Comparison of ENCODE assay signal across 21 cellular contexts in genomic region chr6:12356431-12356830, GRCh38.
"Had no signal": no experiment of that assay in that cellular context is flagged by ENCODE, and none has a peak within 500 bp of the region (broad histone marks: within the 10 kb centered on the region; RNA-seq: fewer than 3 reads in every experiment).

No MANE protein-coding gene starts in this region.

- ATAC-seq: activated CD8-positive, alpha-beta T cell treated with anti-CD3 and anti-CD28 coated beads for 36 hours; activated naive CD4-positive, alpha-beta T cell treated with anti-CD3 and anti-CD28 coated beads, Interleukin-2, amount 50 U/mL, for 72 hours; activated T-cell treated with anti-CD3 and anti-CD28 coated beads, Interleukin-2, amount 50 U/mL, for 4 hours; gastrocnemius medialis; left ventricle myocardium superior; naive thymus-derived CD4-positive, alpha-beta T cell; right lobe of liver; upper lobe of right lung had no signal

- DNase-seq: activated B cell treated with CpG ODN at 0.5 μM for 24 hours; activated CD4-positive, alpha-beta T cell treated with anti-CD3 and anti-CD28 coated beads, Interleukin-2, amount 50 U/mL, for 1 hour; activated CD8-positive, alpha-beta T cell treated with anti-CD3 and anti-CD28 coated beads for 36 hours; activated naive CD4-positive, alpha-beta T cell; activated T-cell treated with anti-CD3 and anti-CD28 coated beads, Interleukin-2, amount 50 U/mL, for 4 hours; central memory CD4-positive, alpha-beta T cell; endodermal cell; gastrocnemius medialis; glutamatergic neuron; left ventricle myocardium superior; naive thymus-derived CD4-positive, alpha-beta T cell; ovary; right lobe of liver; stimulated activated CD4-positive, alpha-beta T cell treated with anti-CD3 and anti-CD28 coated beads, Interleukin-4, amount 100 ng/mL, for 4 hours; stimulated activated CD8-positive, alpha-beta memory T cell treated with anti-CD3 and anti-CD28 coated beads, Interleukin-4, amount 100 ng/mL, for 48 hours; stomach; thyroid gland; upper lobe of right lung had no signal

- H3K4me1 ChIP-seq: breast epithelium, gastrocnemius medialis had no signal

- H3K9me3 ChIP-seq: gastrocnemius medialis, right lobe of liver, thyroid gland had no signal

- H3K27me3 ChIP-seq: breast epithelium, esophagus muscularis mucosa, gastrocnemius medialis, ovary, right lobe of liver, stomach, thyroid gland, upper lobe of right lung had no signal

- H3K4me3 ChIP-seq: breast epithelium, esophagus muscularis mucosa, gastrocnemius medialis, ovary, right lobe of liver, stomach, thyroid gland, upper lobe of right lung had no signal

- H3K27ac ChIP-seq: breast epithelium, esophagus muscularis mucosa, gastrocnemius medialis, ovary, right lobe of liver, stomach, thyroid gland, upper lobe of right lung had no signal

- H3K36me3 ChIP-seq: breast epithelium, esophagus muscularis mucosa, gastrocnemius medialis, ovary, right lobe of liver, stomach, thyroid gland, upper lobe of right lung had no signal
